Comparison of ENCODE assay signal across 20 cellular contexts in the genomic region with DNA sequence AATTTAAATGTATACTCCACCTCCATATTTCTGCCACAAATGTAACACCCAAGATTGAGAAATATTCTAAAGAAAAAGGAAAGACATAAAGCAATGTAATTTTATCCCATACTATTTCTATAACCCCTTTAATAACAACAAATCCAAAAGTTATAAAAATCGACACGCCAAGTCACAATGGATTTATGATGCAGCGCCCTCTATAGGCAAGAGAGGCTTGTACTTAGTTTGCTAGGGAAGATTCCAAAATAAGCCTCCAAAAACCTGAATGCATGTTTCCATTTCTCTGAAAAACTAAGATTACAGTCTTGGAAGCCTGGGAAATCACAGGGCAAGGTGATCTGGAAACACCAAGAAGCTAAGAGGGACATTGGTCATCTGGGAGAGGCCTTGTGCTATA.
"Had no signal": no experiment of that assay in that cellular context is flagged by ENCODE, and none has a peak within 500 bp of the region (broad histone marks: within the 10 kb centered on the region; RNA-seq: fewer than 3 reads in every experiment).

No MANE protein-coding gene starts in this region.

- ATAC-seq: activated CD4-positive, CD25-positive, alpha-beta regulatory T cell treated with anti-CD3 and anti-CD28 coated beads, Interleukin-2, amount 50 U/mL, for 24 hours; activated naive CD8-positive, alpha-beta T cell treated with anti-CD3 and anti-CD28 coated beads, Interleukin-2, amount 50 U/mL, for 24 hours; body of pancreas; left ventricle myocardium superior; right cardiac atrium had no signal

- H3K27ac ChIP-seq: body of pancreas, cardiac muscle cell, parathyroid adenoma, thyroid gland had no signal

- H3K4me3 ChIP-seq: body of pancreas, cardiac muscle cell, thyroid gland had no signal

- H3K9me3 ChIP-seq: body of pancreas, thyroid gland had no signal

- H3K27me3 ChIP-seq: body of pancreas, cardiac muscle cell, thyroid gland had no signal

- DNase-seq: activated CD4-positive, alpha-beta memory T cell treated with anti-CD3 and anti-CD28 coated beads, Interleukin-2, amount 10 ng/mL, durations not matched to agents 7 days and 5 days; activated CD4-positive, alpha-beta T cell treated with anti-CD3 and anti-CD28 coated beads, Interleukin-2, amount 10 ng/mL, durations not matched to agents 24 days and 14 days; activated gamma-delta T cell; activated naive CD4-positive, alpha-beta T cell treated with anti-CD3 and anti-CD28 coated beads, Interleukin-2, amount 50 U/mL, for 16 hours; activated naive CD8-positive, alpha-beta T cell treated with anti-CD3 and anti-CD28 coated beads, Interleukin-2, amount 50 U/mL, for 24 hours; anterior cingulate cortex; body of pancreas; foreskin melanocyte; hippocampal formation; left ventricle myocardium superior; nephron progenitor cell; nucleus accumbens; right cardiac atrium; stimulated activated CD4-positive, alpha-beta T cell treated with anti-CD3 and anti-CD28 coated beads, Interleukin-4, amount 100 ng/mL, for 24 hours; stimulated activated naive CD4-positive, alpha-beta T cell treated with Interleukin-2 at 50 U/mL for 16 hours; thyroid gland had no signal

- H3K4me1 ChIP-seq: body of pancreas, parathyroid adenoma, thyroid gland had no signal

- H3K36me3 ChIP-seq: cardiac muscle cell, thyroid gland had no signal

- H3K79me2 ChIP-seq: parathyroid adenoma had no signal

- H3K9ac ChIP-seq: parathyroid adenoma had no signal

- FAIRE-seq: islet of Langerhans had no signal

- H2AFZ ChIP-seq: parathyroid adenoma had no signal
